Comparison of ENCODE assay signal across 2 cellular contexts in the genomic region with DNA sequence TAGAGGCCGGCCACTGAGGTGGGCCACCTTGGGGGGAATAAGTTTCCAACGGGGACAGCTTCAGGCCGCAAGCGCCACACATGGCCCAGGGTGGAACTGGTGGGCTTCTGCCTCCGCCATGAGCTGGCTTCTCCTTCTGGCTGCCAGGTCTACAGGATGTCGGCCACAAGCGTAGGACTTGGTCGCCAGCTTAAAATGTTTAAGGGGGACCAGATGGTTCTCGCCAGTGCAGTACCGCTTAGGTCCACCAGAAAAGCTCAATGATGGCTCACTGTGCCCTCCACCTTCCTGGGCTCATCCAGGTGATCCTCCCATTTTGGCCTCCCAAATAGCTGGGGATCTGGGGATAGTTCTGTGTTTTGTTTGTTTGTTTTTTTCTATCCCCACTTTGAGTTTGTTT.
TF ChIP-seq lines count a peak whose summit lies in the region.

No MANE protein-coding gene starts in this region.

TF ChIP-seq in GM23338, 12 proteins besides CTCF, POLR2A, EP300 and RAD21 (continues in another document):
- TF ChIP-seq STAT1 (IDR thresholded peaks at IDR 0.05; ENCODE audit: unreplicated experiment): no peak
- TF ChIP-seq ZNF114 (CRISPR knock-in tag; IDR thresholded peaks at IDR 0.05): no peak
- no peak for TF ChIP-seq EZH2phosphoT487 (IDR thresholded peaks at IDR 0.05; ENCODE audit: unreplicated experiment)
- TF ChIP-seq, protein P1, sequence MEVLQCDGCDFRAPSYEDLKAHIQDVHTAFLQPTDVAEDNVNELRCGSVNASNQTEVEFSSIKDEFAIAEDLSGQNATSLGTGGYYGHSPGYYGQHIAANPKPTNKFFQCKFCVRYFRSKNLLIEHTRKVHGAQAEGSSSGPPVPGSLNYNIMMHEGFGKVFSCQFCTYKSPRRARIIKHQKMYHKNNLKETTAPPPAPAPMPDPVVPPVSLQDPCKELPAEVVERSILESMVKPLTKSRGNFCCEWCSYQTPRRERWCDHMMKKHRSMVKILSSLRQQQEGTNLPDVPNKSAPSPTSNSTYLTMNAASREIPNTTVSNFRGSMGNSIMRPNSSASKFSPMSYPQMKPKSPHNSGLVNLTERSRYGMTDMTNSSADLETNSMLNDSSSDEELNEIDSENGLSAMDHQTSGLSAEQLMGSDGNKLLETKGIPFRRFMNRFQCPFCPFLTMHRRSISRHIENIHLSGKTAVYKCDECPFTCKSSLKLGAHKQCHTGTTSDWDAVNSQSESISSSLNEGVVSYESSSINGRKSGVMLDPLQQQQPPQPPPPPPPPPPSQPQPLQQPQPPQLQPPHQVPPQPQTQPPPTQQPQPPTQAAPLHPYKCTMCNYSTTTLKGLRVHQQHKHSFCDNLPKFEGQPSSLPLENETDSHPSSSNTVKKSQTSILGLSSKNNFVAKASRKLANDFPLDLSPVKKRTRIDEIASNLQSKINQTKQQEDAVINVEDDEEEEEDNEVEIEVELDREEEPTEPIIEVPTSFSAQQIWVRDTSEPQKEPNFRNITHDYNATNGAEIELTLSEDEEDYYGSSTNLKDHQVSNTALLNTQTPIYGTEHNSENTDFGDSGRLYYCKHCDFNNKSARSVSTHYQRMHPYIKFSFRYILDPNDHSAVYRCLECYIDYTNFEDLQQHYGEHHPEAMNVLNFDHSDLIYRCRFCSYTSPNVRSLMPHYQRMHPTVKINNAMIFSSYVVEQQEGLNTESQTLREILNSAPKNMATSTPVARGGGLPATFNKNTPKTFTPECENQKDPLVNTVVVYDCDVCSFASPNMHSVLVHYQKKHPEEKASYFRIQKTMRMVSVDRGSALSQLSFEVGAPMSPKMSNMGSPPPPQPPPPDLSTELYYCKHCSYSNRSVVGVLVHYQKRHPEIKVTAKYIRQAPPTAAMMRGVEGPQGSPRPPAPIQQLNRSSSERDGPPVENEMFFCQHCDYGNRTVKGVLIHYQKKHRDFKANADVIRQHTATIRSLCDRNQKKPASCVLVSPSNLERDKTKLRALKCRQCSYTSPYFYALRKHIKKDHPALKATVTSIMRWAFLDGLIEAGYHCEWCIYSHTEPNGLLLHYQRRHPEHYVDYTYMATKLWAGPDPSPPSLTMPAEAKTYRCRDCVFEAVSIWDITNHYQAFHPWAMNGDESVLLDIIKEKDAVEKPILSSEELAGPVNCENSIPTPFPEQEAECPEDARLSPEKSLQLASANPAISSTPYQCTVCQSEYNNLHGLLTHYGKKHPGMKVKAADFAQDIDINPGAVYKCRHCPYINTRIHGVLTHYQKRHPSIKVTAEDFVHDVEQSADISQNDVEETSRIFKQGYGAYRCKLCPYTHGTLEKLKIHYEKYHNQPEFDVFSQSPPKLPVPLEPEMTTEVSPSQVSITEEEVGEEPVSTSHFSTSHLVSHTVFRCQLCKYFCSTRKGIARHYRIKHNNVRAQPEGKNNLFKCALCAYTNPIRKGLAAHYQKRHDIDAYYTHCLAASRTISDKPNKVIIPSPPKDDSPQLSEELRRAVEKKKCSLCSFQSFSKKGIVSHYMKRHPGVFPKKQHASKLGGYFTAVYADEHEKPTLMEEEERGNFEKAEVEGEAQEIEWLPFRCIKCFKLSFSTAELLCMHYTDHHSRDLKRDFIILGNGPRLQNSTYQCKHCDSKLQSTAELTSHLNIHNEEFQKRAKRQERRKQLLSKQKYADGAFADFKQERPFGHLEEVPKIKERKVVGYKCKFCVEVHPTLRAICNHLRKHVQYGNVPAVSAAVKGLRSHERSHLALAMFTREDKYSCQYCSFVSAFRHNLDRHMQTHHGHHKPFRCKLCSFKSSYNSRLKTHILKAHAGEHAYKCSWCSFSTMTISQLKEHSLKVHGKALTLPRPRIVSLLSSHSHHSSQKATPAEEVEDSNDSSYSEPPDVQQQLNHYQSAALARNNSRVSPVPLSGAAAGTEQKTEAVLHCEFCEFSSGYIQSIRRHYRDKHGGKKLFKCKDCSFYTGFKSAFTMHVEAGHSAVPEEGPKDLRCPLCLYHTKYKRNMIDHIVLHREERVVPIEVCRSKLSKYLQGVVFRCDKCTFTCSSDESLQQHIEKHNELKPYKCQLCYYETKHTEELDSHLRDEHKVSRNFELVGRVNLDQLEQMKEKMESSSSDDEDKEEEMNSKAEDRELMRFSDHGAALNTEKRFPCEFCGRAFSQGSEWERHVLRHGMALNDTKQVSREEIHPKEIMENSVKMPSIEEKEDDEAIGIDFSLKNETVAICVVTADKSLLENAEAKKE (CRISPR knock-in tag; IDR thresholded peaks at IDR 0.05): no peak
- no peak for TF ChIP-seq ZNF331 (CRISPR knock-in tag; IDR thresholded peaks at IDR 0.05; ENCODE audit: low read depth)
- TF ChIP-seq POLR2AphosphoS5 (IDR thresholded peaks at IDR 0.05; ENCODE audit: low read depth): no peak
- TF ChIP-seq, protein P2, sequence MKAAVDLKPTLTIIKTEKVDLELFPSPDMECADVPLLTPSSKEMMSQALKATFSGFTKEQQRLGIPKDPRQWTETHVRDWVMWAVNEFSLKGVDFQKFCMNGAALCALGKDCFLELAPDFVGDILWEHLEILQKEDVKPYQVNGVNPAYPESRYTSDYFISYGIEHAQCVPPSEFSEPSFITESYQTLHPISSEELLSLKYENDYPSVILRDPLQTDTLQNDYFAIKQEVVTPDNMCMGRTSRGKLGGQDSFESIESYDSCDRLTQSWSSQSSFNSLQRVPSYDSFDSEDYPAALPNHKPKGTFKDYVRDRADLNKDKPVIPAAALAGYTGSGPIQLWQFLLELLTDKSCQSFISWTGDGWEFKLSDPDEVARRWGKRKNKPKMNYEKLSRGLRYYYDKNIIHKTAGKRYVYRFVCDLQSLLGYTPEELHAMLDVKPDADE (IDR thresholded peaks at IDR 0.05): no peak
- TF ChIP-seq JUNB (IDR thresholded peaks at IDR 0.05; ENCODE audit: unreplicated experiment): no peak
- TF ChIP-seq, protein P3, sequence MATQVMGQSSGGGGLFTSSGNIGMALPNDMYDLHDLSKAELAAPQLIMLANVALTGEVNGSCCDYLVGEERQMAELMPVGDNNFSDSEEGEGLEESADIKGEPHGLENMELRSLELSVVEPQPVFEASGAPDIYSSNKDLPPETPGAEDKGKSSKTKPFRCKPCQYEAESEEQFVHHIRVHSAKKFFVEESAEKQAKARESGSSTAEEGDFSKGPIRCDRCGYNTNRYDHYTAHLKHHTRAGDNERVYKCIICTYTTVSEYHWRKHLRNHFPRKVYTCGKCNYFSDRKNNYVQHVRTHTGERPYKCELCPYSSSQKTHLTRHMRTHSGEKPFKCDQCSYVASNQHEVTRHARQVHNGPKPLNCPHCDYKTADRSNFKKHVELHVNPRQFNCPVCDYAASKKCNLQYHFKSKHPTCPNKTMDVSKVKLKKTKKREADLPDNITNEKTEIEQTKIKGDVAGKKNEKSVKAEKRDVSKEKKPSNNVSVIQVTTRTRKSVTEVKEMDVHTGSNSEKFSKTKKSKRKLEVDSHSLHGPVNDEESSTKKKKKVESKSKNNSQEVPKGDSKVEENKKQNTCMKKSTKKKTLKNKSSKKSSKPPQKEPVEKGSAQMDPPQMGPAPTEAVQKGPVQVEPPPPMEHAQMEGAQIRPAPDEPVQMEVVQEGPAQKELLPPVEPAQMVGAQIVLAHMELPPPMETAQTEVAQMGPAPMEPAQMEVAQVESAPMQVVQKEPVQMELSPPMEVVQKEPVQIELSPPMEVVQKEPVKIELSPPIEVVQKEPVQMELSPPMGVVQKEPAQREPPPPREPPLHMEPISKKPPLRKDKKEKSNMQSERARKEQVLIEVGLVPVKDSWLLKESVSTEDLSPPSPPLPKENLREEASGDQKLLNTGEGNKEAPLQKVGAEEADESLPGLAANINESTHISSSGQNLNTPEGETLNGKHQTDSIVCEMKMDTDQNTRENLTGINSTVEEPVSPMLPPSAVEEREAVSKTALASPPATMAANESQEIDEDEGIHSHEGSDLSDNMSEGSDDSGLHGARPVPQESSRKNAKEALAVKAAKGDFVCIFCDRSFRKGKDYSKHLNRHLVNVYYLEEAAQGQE (IDR thresholded peaks at IDR 0.05; ENCODE audit: unreplicated experiment): no peak
- TF ChIP-seq EZH2 (IDR thresholded peaks at IDR 0.05; ENCODE audit: low read depth, unreplicated experiment): no peak

TF ChIP-seq in H1, 55 proteins besides CTCF, POLR2A, EP300 and RAD21:
- TF ChIP-seq JUND (IDR thresholded peaks at IDR 0.05; ENCODE audit: low read length): no peak
- no peak for TF ChIP-seq PHF8 (conservative IDR thresholded peaks at IDR 0.05; ENCODE audit: low read depth, low read length)
- TF ChIP-seq CHD1 (IDR thresholded peaks at IDR 0.05; ENCODE audit: low read depth, low read length): no peak
- no peak for TF ChIP-seq CBX5 (IDR thresholded peaks at IDR 0.05; ENCODE audit: low read depth, low read length)
- no peak for TF ChIP-seq YY1 (IDR thresholded peaks at IDR 0.05; ENCODE audit: low read depth, low read length)
- TF ChIP-seq RBBP5 (IDR thresholded peaks at IDR 0.05; ENCODE audit: borderline replicate concordance, low read depth, low read length): no peak
- no peak for TF ChIP-seq TAF7 (optimal IDR thresholded peaks at IDR 0.05; ENCODE audit: borderline replicate concordance, low read depth, low read length)
- no peak for TF ChIP-seq MAFK (IDR thresholded peaks at IDR 0.05; ENCODE audit: low read depth, low read length)
- TF ChIP-seq BACH1 (IDR thresholded peaks at IDR 0.05; ENCODE audit: low read length): no peak
- no peak for TF ChIP-seq RXRA (IDR thresholded peaks at IDR 0.05; ENCODE audit: insufficient read depth, low read depth, low read length)
- TF ChIP-seq SIN3A (conservative IDR thresholded peaks at IDR 0.05 in 1 of 2, IDR thresholded peaks at IDR 0.05 in 1 of 2; ENCODE audit: low read depth in 1 of 2, low read length in 2 of 2): no peak
- TF ChIP-seq SP1 (IDR thresholded peaks at IDR 0.05; ENCODE audit: low read depth, low read length): no peak
- no peak for TF ChIP-seq NRF1 (IDR thresholded peaks at IDR 0.05; ENCODE audit: low read depth, low read length)
- TF ChIP-seq, protein P4, sequence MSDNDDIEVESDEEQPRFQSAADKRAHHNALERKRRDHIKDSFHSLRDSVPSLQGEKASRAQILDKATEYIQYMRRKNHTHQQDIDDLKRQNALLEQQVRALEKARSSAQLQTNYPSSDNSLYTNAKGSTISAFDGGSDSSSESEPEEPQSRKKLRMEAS (IDR thresholded peaks at IDR 0.05): no peak
- TF ChIP-seq, protein P5, sequence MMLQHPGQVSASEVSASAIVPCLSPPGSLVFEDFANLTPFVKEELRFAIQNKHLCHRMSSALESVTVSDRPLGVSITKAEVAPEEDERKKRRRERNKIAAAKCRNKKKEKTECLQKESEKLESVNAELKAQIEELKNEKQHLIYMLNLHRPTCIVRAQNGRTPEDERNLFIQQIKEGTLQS (IDR thresholded peaks at IDR 0.05; ENCODE audit: insufficient read depth, low read depth, low read length): no peak
- no peak for TF ChIP-seq CREB1 (IDR thresholded peaks at IDR 0.05)
- TF ChIP-seq, protein P6, sequence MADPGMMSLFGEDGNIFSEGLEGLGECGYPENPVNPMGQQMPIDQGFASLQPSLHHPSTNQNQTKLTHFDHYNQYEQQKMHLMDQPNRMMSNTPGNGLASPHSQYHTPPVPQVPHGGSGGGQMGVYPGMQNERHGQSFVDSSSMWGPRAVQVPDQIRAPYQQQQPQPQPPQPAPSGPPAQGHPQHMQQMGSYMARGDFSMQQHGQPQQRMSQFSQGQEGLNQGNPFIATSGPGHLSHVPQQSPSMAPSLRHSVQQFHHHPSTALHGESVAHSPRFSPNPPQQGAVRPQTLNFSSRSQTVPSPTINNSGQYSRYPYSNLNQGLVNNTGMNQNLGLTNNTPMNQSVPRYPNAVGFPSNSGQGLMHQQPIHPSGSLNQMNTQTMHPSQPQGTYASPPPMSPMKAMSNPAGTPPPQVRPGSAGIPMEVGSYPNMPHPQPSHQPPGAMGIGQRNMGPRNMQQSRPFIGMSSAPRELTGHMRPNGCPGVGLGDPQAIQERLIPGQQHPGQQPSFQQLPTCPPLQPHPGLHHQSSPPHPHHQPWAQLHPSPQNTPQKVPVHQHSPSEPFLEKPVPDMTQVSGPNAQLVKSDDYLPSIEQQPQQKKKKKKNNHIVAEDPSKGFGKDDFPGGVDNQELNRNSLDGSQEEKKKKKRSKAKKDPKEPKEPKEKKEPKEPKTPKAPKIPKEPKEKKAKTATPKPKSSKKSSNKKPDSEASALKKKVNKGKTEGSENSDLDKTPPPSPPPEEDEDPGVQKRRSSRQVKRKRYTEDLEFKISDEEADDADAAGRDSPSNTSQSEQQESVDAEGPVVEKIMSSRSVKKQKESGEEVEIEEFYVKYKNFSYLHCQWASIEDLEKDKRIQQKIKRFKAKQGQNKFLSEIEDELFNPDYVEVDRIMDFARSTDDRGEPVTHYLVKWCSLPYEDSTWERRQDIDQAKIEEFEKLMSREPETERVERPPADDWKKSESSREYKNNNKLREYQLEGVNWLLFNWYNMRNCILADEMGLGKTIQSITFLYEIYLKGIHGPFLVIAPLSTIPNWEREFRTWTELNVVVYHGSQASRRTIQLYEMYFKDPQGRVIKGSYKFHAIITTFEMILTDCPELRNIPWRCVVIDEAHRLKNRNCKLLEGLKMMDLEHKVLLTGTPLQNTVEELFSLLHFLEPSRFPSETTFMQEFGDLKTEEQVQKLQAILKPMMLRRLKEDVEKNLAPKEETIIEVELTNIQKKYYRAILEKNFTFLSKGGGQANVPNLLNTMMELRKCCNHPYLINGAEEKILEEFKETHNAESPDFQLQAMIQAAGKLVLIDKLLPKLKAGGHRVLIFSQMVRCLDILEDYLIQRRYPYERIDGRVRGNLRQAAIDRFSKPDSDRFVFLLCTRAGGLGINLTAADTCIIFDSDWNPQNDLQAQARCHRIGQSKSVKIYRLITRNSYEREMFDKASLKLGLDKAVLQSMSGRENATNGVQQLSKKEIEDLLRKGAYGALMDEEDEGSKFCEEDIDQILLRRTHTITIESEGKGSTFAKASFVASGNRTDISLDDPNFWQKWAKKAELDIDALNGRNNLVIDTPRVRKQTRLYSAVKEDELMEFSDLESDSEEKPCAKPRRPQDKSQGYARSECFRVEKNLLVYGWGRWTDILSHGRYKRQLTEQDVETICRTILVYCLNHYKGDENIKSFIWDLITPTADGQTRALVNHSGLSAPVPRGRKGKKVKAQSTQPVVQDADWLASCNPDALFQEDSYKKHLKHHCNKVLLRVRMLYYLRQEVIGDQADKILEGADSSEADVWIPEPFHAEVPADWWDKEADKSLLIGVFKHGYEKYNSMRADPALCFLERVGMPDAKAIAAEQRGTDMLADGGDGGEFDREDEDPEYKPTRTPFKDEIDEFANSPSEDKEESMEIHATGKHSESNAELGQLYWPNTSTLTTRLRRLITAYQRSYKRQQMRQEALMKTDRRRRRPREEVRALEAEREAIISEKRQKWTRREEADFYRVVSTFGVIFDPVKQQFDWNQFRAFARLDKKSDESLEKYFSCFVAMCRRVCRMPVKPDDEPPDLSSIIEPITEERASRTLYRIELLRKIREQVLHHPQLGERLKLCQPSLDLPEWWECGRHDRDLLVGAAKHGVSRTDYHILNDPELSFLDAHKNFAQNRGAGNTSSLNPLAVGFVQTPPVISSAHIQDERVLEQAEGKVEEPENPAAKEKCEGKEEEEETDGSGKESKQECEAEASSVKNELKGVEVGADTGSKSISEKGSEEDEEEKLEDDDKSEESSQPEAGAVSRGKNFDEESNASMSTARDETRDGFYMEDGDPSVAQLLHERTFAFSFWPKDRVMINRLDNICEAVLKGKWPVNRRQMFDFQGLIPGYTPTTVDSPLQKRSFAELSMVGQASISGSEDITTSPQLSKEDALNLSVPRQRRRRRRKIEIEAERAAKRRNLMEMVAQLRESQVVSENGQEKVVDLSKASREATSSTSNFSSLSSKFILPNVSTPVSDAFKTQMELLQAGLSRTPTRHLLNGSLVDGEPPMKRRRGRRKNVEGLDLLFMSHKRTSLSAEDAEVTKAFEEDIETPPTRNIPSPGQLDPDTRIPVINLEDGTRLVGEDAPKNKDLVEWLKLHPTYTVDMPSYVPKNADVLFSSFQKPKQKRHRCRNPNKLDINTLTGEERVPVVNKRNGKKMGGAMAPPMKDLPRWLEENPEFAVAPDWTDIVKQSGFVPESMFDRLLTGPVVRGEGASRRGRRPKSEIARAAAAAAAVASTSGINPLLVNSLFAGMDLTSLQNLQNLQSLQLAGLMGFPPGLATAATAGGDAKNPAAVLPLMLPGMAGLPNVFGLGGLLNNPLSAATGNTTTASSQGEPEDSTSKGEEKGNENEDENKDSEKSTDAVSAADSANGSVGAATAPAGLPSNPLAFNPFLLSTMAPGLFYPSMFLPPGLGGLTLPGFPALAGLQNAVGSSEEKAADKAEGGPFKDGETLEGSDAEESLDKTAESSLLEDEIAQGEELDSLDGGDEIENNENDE (IDR thresholded peaks at IDR 0.05; ENCODE audit: insufficient replicate concordance, low read length): no peak
TF ChIP-seq in H1: peak in this region for 0.
